Comparison of ENCODE assay signal across 24 cellular contexts in genomic region chr6:40379811-40380210, GRCh38.
"Had no signal": no experiment of that assay in that cellular context is flagged by ENCODE, and none has a peak within 500 bp of the region (broad histone marks: within the 10 kb centered on the region; RNA-seq: fewer than 3 reads in every experiment).

No MANE protein-coding gene starts in this region.

- DNase-seq: IMR-90; MV-4-11; NCI-H1048; NCI-H1105 treated with DMSO at 0.1 percent for 48 hours; NCI-H1436; NCI-H187; NCI-H2029; NCI-H2081 treated with DMSO at 0.1 percent for 48 hours; NCI-H2171; NCI-H226; NCI-H446; NCI-H510A; NCI-H524 treated with DMSO at 0.1 percent for 48 hours; NCI-H69; NCI-H774; NK-92 treated with Interleukin-12 subunit alpha and Interleukin-12 subunit beta, amount 100 ng/mL, for 24 hours; PC-9; Peyer's patch; SHP77 treated with DMSO at 0.1 percent for 48 hours; SJCRH30 had no signal

- H3K9ac ChIP-seq: KMS-11 had no signal

- H3K9me3 ChIP-seq: Peyer's patch, SJCRH30 had no signal

- H3K4me2 ChIP-seq: KMS-11, PC-9 had no signal

- ATAC-seq: HepG2, Right ventricle myocardium inferior, SK-N-SH treated with all-trans-retinoic acid at 6 μM for 48 hours had no signal

- H3K27me3 ChIP-seq: Peyer's patch, SJCRH30 had no signal

- H2AFZ ChIP-seq: PC-9 had no signal

- H3K4me1 ChIP-seq: Peyer's patch, SJCRH30 had no signal

- H3K36me3 ChIP-seq: Peyer's patch, SJCRH30 had no signal

- H3K27ac ChIP-seq: KMS-11, PC-9, Peyer's patch, SJCRH30 had no signal

- FAIRE-seq: HepG2 had no signal

- H3K4me3 ChIP-seq: PC-9, Peyer's patch, SJCRH30 had no signal
